ENCODE assay signal across 25 cellular contexts in the genomic region with DNA sequence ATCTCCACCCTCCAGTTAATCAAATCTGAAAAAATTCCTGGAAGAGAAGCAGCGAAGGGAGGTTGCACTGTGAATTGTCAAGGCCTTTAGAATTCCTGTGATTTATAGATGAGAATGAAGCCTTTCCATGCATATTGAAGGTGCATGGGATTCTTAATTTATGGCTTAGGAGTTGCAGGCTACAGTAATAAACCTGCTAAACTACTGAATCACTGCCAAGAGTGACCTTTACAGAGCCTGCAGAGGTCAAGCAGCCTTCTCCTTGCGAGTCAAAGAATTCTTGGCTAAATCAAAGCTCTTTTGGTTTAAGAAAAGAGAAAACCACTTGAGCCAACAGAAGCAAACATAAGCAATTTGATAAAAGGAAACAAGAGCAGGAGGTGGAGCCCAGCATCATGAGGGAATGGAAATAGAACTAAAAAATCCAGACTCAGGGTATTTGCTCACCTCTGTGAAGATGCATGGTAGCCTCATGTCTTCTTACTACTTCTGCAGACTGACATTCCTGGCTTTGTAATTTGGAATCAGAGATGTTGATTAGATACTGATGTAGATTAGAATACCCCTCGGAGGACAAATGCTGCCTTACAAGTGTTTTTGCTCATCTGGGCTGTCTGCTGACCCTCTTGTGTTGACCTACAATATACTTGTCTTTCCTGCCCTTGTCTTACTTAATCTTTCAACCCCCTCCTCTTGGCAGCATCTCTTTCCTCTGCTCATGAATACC.
DNase-seq lines count a peak whose midpoint lies in the region; ATAC-seq, FAIRE-seq and TF ChIP-seq lines count a peak whose summit lies in the region.
"Had no signal": no experiment of that assay in that cellular context is flagged by ENCODE, and none has a peak within 500 bp of the region (broad histone marks: within the 10 kb centered on the region; RNA-seq: fewer than 3 reads in every experiment).

No MANE protein-coding gene starts in this region.

- POLR2A ChIA-PET in SK-N-SH (lab: Yijun Ruan, JAX) = no interaction called here

- no peak overlapping the region for H2AFZ ChIP-seq in SK-N-SH (ENCODE audit: low read depth)

- peak; percentile 97 for FAIRE-seq in endometrium (lab: Jason Lieb, UNC)
- no peak for FAIRE-seq in small intestine (lab: Jason Lieb, UNC)
- FAIRE-seq: colon, urothelium cell line had no signal

- no peak overlapping the region for H3K9ac ChIP-seq in SK-N-SH

- TF ChIP-seq CTCF in SK-N-SH (IDR thresholded peaks at IDR 0.05) (no peak), nephron progenitor cell (IDR thresholded peaks at IDR 0.05) (no peak), type B pancreatic cell (conservative IDR thresholded peaks at IDR 0.05) (no peak)

- H3K27ac ChIP-seq in SK-N-SH (ENCODE audit: low read depth in 2 of 2, low read length in 1 of 2) = no peak overlapping the region; a peak in 1 of 4 replicates
- no peak overlapping the region for H3K27ac ChIP-seq in small intestine (ENCODE audit: low read depth in 1 of 2, low read length in 1 of 2)
- H3K27ac ChIP-seq: heart right ventricle, pancreas had no signal

- H3K27me3 Mint-ChIP-seq in nephron progenitor cell (ENCODE audit: low read depth, poor library complexity) (peaks cover 10% of the 10 kb centered on the region), type B pancreatic cell (no peaks in the 10 kb centered on the region)
- H3K27me3 Mint-ChIP-seq: activated naive CD8-positive, alpha-beta T cell had no signal

- DNase-seq in SK-N-SH = no peak
- DNase-seq in nephron progenitor cell = peak; percentile 32
- no peak for DNase-seq in type B pancreatic cell (ENCODE audit: extremely low spot score, unreplicated experiment)
- DNase-seq in small intestine = no peak
- DNase-seq in 8988T = no peak
- DNase-seq: activated CD4-positive, alpha-beta T cell treated with anti-CD3 and anti-CD28 coated beads for 4 hours; BE2C; heart right ventricle; IMR-90; lower lobe of right lung; NCI-H226; NCI-H82; pancreas; PC-3; SHP77 treated with DMSO at 0.1 percent for 48 hours; stimulated activated CD4-positive, alpha-beta T cell treated with anti-CD3 and anti-CD28 coated beads, Interleukin-2, amount 100 ng/mL, for 24 hours; stimulated activated naive CD8-positive, alpha-beta T cell treated with anti-CD3 and anti-CD28 coated beads, Interleukin-15, Interleukin-2, amounts not matched to agents 100 U/mL and 50 U/mL, for 24 hours had no signal

- no peaks in the 10 kb centered on the region for H3K79me2 ChIP-seq in SK-N-SH (ENCODE audit: insufficient read depth)

- no peaks in the 10 kb centered on the region for H4K20me1 ChIP-seq in SK-N-SH (ENCODE audit: insufficient read depth)

- H3K27ac Mint-ChIP-seq in nephron progenitor cell (peak overlapping the region; percentile 94), type B pancreatic cell (peak overlapping the region; percentile 76)
- H3K27ac Mint-ChIP-seq: activated naive CD8-positive, alpha-beta T cell; activated T-helper 1 cell treated with anti-CD3 and anti-CD28 coated beads, Interleukin-12 subunit alpha, Interleukin-12 subunit beta, Interleukin-2, Interleukin-4 antibody, amounts not matched to agents 30 ng/mL and 10 ng/mL and 1 ng/mL, durations not matched to agents 14 hours and 24 hours and 36 hours had no signal

- WGBS in SK-N-SH (ENCODE audit: low lambda C conversion rate) = 81% methylated on average over 3 of the region's 3 CpGs
- WGBS in small intestine, 3 donors = 71 to 76% (median 75%) methylated on average over 3 of the region's 3 CpGs

- no peaks in the 10 kb centered on the region for H3K9me2 ChIP-seq in SK-N-SH

- no peak overlapping the region for H3K4me2 ChIP-seq in SK-N-SH

- TF ChIP-seq EP300 in SK-N-SH (IDR thresholded peaks at IDR 0.05; ENCODE audit: borderline replicate concordance in 1 of 2, low read depth in 1 of 2, low read length in 1 of 2) = no peak

- H3K27me3 ChIP-seq in SK-N-SH (ENCODE audit: insufficient read depth) = no peaks in the 10 kb centered on the region
- H3K27me3 ChIP-seq in small intestine (ENCODE audit: control insufficient read depth in 2 of 2, insufficient read depth in 2 of 2, low read length in 2 of 2) = no peaks in the 10 kb centered on the region
- H3K27me3 ChIP-seq: BE2C, heart right ventricle, pancreas had no signal

- H3K36me3 Mint-ChIP-seq in nephron progenitor cell (ENCODE audit: low read depth) = peaks cover 13% of the 10 kb centered on the region
- peaks cover 9% of the 10 kb centered on the region for H3K36me3 Mint-ChIP-seq in type B pancreatic cell
- H3K36me3 Mint-ChIP-seq: activated naive CD8-positive, alpha-beta T cell had no signal

- CTCF ChIA-PET in SK-N-SH (lab: Yijun Ruan, JAX) = interaction anchor here (1.6 kb wide), 1 partner anchor 9 kb away, joined by 4 read pairs; no protein-coding TSS in a partner anchor

- no peak for TF ChIP-seq RAD21 in SK-N-SH (IDR thresholded peaks at IDR 0.05; ENCODE audit: low read length)

- no peaks in the 10 kb centered on the region for H3K9me3 Mint-ChIP-seq in nephron progenitor cell
- peaks cover 8% of the 10 kb centered on the region for H3K9me3 Mint-ChIP-seq in type B pancreatic cell
- H3K9me3 Mint-ChIP-seq: activated T-helper 1 cell treated with anti-CD3 and anti-CD28 coated beads, Interleukin-12 subunit alpha, Interleukin-12 subunit beta, Interleukin-2, Interleukin-4 antibody, amounts not matched to agents 30 ng/mL and 10 ng/mL and 1 ng/mL, durations not matched to agents 14 hours and 24 hours and 36 hours had no signal

- ATAC-seq in SK-N-SH treated with all-trans-retinoic acid at 6 μM for 48 hours (peak; percentile 61), HG02642 (IDR thresholded peaks at IDR 0.05; ENCODE audit: poor library complexity, unreplicated experiment) (no peak)
- ATAC-seq: HCT116; heart right ventricle; pancreas; PC-3; stimulated activated naive CD8-positive, alpha-beta T cell treated with anti-CD3 and anti-CD28 coated beads, Interleukin-15, Interleukin-2, amounts not matched to agents 100 U/mL and 50 U/mL, for 24 hours had no signal

- no peak overlapping the region for H3K4me3 ChIP-seq in SK-N-SH (ENCODE audit: low read depth in 2 of 2, low read length in 1 of 2)
- H3K4me3 ChIP-seq in small intestine (ENCODE audit: low read depth in 1 of 2, low read length in 2 of 2) = no peak overlapping the region
- H3K4me3 ChIP-seq: heart right ventricle, lower lobe of right lung, pancreas had no signal

- H3F3A ChIP-seq in SK-N-SH (replicated peaks; ENCODE audit: insufficient read depth) = no peaks in the 10 kb centered on the region

- H3K4me1 ChIP-seq in SK-N-SH (ENCODE audit: control insufficient read depth in 1 of 2, insufficient read depth in 2 of 2, low read depth in 1 of 2, low read length in 1 of 2) (peaks cover 0 to 3% of the 10 kb centered on the region in 2 experiments; a peak in 2 of 4 replicates), small intestine (ENCODE audit: control insufficient read depth in 2 of 2, insufficient read depth in 1 of 2, low read depth in 1 of 2, low read length in 1 of 2) (peaks cover 4 to 11% of the 10 kb centered on the region in 2 donors)
- H3K4me1 ChIP-seq: BE2C had no signal

- peak overlapping the region; percentile 66 for H3K4me3 Mint-ChIP-seq in nephron progenitor cell
- H3K4me3 Mint-ChIP-seq in type B pancreatic cell = peak overlapping the region; percentile 24
- H3K4me3 Mint-ChIP-seq: activated naive CD8-positive, alpha-beta T cell; activated T-helper 1 cell treated with anti-CD3 and anti-CD28 coated beads, Interleukin-12 subunit alpha, Interleukin-12 subunit beta, Interleukin-2, Interleukin-4 antibody, amounts not matched to agents 30 ng/mL and 10 ng/mL and 1 ng/mL, durations not matched to agents 14 hours and 24 hours and 36 hours had no signal

- H3K4me1 Mint-ChIP-seq in nephron progenitor cell (peaks cover 98% of the 10 kb centered on the region), type B pancreatic cell (ENCODE audit: unreplicated experiment) (peaks cover 66% of the 10 kb centered on the region)

- H3K36me3 ChIP-seq in SK-N-SH (replicated peaks in 1 of 2; ENCODE audit: control insufficient read depth in 1 of 2, insufficient read depth in 2 of 2, low read length in 1 of 2) (no peaks in the 10 kb centered on the region), small intestine (ENCODE audit: control insufficient read depth in 2 of 2, insufficient read depth in 2 of 2, low read length in 2 of 2) (peaks cover 0 to 2% of the 10 kb centered on the region in 2 donors)
- H3K36me3 ChIP-seq: BE2C, heart right ventricle, lower lobe of right lung, pancreas had no signal

- H3K9me3 ChIP-seq in SK-N-SH (no peaks in the 10 kb centered on the region), small intestine (ENCODE audit: control insufficient read depth, low read depth) (no peaks in the 10 kb centered on the region)
- H3K9me3 ChIP-seq: BE2C, heart right ventricle, lower lobe of right lung, pancreas had no signal

TF ChIP-seq in SK-N-SH treated with all-trans-retinoic acid at 6 μM for 48 hours, 23 proteins besides CTCF, POLR2A, EP300 and RAD21:
- TF ChIP-seq GLIS3 (CRISPR knock-in tag; IDR thresholded peaks at IDR 0.05) = no peak
- TF ChIP-seq SNAI2 (CRISPR knock-in tag; IDR thresholded peaks at IDR 0.05) = no peak
- TF ChIP-seq ISL1 (CRISPR knock-in tag; IDR thresholded peaks at IDR 0.05) = peak; percentile 46; the same call in 1 of the 2 replicates
- no peak for TF ChIP-seq ZFP30 (CRISPR knock-in tag; IDR thresholded peaks at IDR 0.05)
- 0 out of 2 replicates have a peak, but pooled peaks have one; percentile 18 for TF ChIP-seq TOX (CRISPR knock-in tag; IDR thresholded peaks at IDR 0.05; ENCODE audit: borderline replicate concordance)

TF ChIP-seq in SK-N-SH, 30 proteins besides CTCF, POLR2A, EP300 and RAD21 (continues in another document):
- TF ChIP-seq NRF1 (IDR thresholded peaks at IDR 0.05; ENCODE audit: low read depth, low read length) = no peak
- no peak for TF ChIP-seq TAF1 (IDR thresholded peaks at IDR 0.05; ENCODE audit: borderline replicate concordance, low read depth, low read length)
